9 cellular contexts compared by ENCODE assay signal in genomic region chr3:59559721-59560514, GRCh38.
DNase-seq lines count a peak whose midpoint lies in the region; ATAC-seq and TF ChIP-seq lines count a peak whose summit lies in the region.
"Had no signal": no experiment of that assay in that cellular context is flagged by ENCODE, and none has a peak within 500 bp of the region (broad histone marks: within the 10 kb centered on the region; RNA-seq: fewer than 3 reads in every experiment).

No MANE protein-coding gene starts in this region.

- ATAC-seq in SK-N-SH treated with all-trans-retinoic acid at 6 μM for 48 hours: peak; percentile 93
- ATAC-seq in HG03135 (IDR thresholded peaks at IDR 0.05; ENCODE audit: unreplicated experiment): no peak

- peak; percentile 4 for DNase-seq in SIG-M5 treated with dmso at 0.1 percent for 504 hours (lab: John Stamatoyannopoulos, UW; ENCODE audit: unreplicated experiment)
- no peak for DNase-seq in SIG-M5 (lab: John Stamatoyannopoulos, UW)
- DNase-seq in fibroblast of gingiva (ENCODE audit: low read depth): peak; percentile 80
- peak; percentile 63 for DNase-seq in stimulated activated CD4-positive, alpha-beta T cell treated with anti-CD3 and anti-CD28 coated beads, Interleukin-4, amount 100 ng/mL, for 24 hours
- no peak for DNase-seq in NCI-H748 treated with DMSO at 0.1 percent for 48 hours (lab: John Stamatoyannopoulos, UW)
- DNase-seq in germinal center (ENCODE audit: low spot score): no peak
- DNase-seq: heart right ventricle had no signal

TF ChIP-seq in SK-N-SH treated with all-trans-retinoic acid at 6 μM for 48 hours, 23 proteins besides CTCF, POLR2A, EP300 and RAD21:
- no peak for TF ChIP-seq BACH2 (CRISPR knock-in tag; IDR thresholded peaks at IDR 0.05; ENCODE audit: borderline replicate concordance)
- no peak for TF ChIP-seq ZFP30 (CRISPR knock-in tag; IDR thresholded peaks at IDR 0.05)
- no peak for TF ChIP-seq CSDC2 (CRISPR knock-in tag; IDR thresholded peaks at IDR 0.05)
- TF ChIP-seq PATZ1 (CRISPR knock-in tag; IDR thresholded peaks at IDR 0.05; ENCODE audit: borderline replicate concordance): 0 out of 2 replicates have a peak, but pooled peaks have one; percentile 25
- no peak for TF ChIP-seq SNAI2 (CRISPR knock-in tag; IDR thresholded peaks at IDR 0.05)
- 0 out of 2 replicates have a peak, but pooled peaks have one; percentile 25 for TF ChIP-seq ZC3H10 (CRISPR knock-in tag; IDR thresholded peaks at IDR 0.05)
- TF ChIP-seq GLIS3 (CRISPR knock-in tag; IDR thresholded peaks at IDR 0.05): no peak
- TF ChIP-seq CSRNP3 (CRISPR knock-in tag; IDR thresholded peaks at IDR 0.05): no peak
- no peak for TF ChIP-seq ARNTL (CRISPR knock-in tag; IDR thresholded peaks at IDR 0.05; ENCODE audit: borderline replicate concordance, low read depth)
- TF ChIP-seq TOX (CRISPR knock-in tag; IDR thresholded peaks at IDR 0.05; ENCODE audit: borderline replicate concordance): no peak
- no peak for TF ChIP-seq RARB (CRISPR knock-in tag; IDR thresholded peaks at IDR 0.05)
- TF ChIP-seq POU6F1 (CRISPR knock-in tag; IDR thresholded peaks at IDR 0.05; ENCODE audit: borderline replicate concordance, low read depth): no peak
- TF ChIP-seq ZNF70 (CRISPR knock-in tag; IDR thresholded peaks at IDR 0.05): no peak
- TF ChIP-seq ISL1 (CRISPR knock-in tag; IDR thresholded peaks at IDR 0.05): peak; percentile 57
- TF ChIP-seq ZFP3 (CRISPR knock-in tag; IDR thresholded peaks at IDR 0.05): no peak
- TF ChIP-seq TSHZ2 (CRISPR knock-in tag; IDR thresholded peaks at IDR 0.05): no peak

Comparison
In these comparisons a context has a peak if more than half of its experiments do, and no peak if none do; other contexts are left out.
1. DNase-seq: peak in SIG-M5 treated with dmso at 0.1 percent for 504 hours (single experiment), fibroblast of gingiva (single experiment) and stimulated activated CD4-positive, alpha-beta T cell treated with anti-CD3 and anti-CD28 coated beads, Interleukin-4, amount 100 ng/mL, for 24 hours (single experiment); none in SIG-M5 (single experiment), NCI-H748 treated with DMSO at 0.1 percent for 48 hours (single experiment) and germinal center (single experiment).